ENCODE assay signal across 19 cellular contexts in genomic region chr4:143743591-143743990, GRCh38. TPM values are rescaled to one million over a fixed set of nuclear protein-coding genes. Genes with fewer than 3 reads are reported as not detected.
DNase-seq lines count a peak whose midpoint lies in the region; ATAC-seq lines count a peak whose summit lies in the region.
"Had no signal": no experiment of that assay in that cellular context is flagged by ENCODE, and none has a peak within 500 bp of the region (broad histone marks: within the 10 kb centered on the region; RNA-seq: fewer than 3 reads in every experiment).

No MANE protein-coding gene starts in this region.

- H3K36me3 Mint-ChIP-seq in activated CD4-positive, alpha-beta T cell treated with anti-CD3 and anti-CD28 coated beads, Interleukin-2, amount 10 ng/mL, durations not matched to agents 24 days and 14 days (ENCODE audit: low read depth): no peaks in the 10 kb centered on the region
- H3K36me3 Mint-ChIP-seq in natural killer cell treated with Interleukin-12 subunit alpha and Interleukin-12 subunit beta and Interleukin-15 and Interleukin-18, amount 100 ng/mL, for 72 hours: no peaks in the 10 kb centered on the region
- H3K36me3 Mint-ChIP-seq: CD8-positive, alpha-beta T cell had no signal

- DNase-seq in activated CD4-positive, alpha-beta T cell treated with anti-CD3 and anti-CD28 coated beads, Interleukin-2, amount 10 ng/mL, durations not matched to agents 24 days and 14 days: peak; percentile 18
- DNase-seq in activated CD4-positive, alpha-beta T cell treated with anti-CD3 and anti-CD28 coated beads for 48 hours: no peak
- DNase-seq in dermis microvascular lymphatic vessel endothelial cell (ENCODE audit: low read depth in 2 of 2) (peak; percentile 45 to 82), glomerular endothelial cell (ENCODE audit: extremely low read depth, low read depth, low spot score) (peak; percentile 10), pulmonary artery endothelial cell (ENCODE audit: low read depth, low spot score) (peak; percentile 17)
- DNase-seq in natural killer cell treated with Interleukin-12 subunit alpha and Interleukin-12 subunit beta and Interleukin-15 and Interleukin-18, amount 100 ng/mL, for 72 hours (ENCODE audit: low spot score): no peak
- DNase-seq: Calu3; CD8-positive, alpha-beta T cell; DMS79 treated with DMSO at 0.1 percent for 48 hours; EL; HCEC 1CT had no signal

- no peak for ATAC-seq in natural killer cell treated with Interleukin-12 subunit alpha and Interleukin-12 subunit beta and Interleukin-15 and Interleukin-18, amount 100 ng/mL, for 72 hours
- ATAC-seq in GM19395 (IDR thresholded peaks at IDR 0.05; ENCODE audit: unreplicated experiment): no peak
- no peak for ATAC-seq in GM19324 (IDR thresholded peaks at IDR 0.05; ENCODE audit: low FRiP score, unreplicated experiment)
- ATAC-seq: CD8-positive, alpha-beta T cell; GM12878; GM23338 had no signal

- no peaks in the 10 kb centered on the region for H3K9me3 Mint-ChIP-seq in activated CD4-positive, alpha-beta T cell treated with anti-CD3 and anti-CD28 coated beads, Interleukin-2, amount 10 ng/mL, durations not matched to agents 24 days and 14 days
- H3K9me3 Mint-ChIP-seq in natural killer cell treated with Interleukin-12 subunit alpha and Interleukin-12 subunit beta and Interleukin-15 and Interleukin-18, amount 100 ng/mL, for 72 hours: no peaks in the 10 kb centered on the region
- H3K9me3 Mint-ChIP-seq: CD8-positive, alpha-beta T cell; GM23338 had no signal

- H3K27ac Mint-ChIP-seq in activated CD4-positive, alpha-beta T cell treated with anti-CD3 and anti-CD28 coated beads, Interleukin-2, amount 10 ng/mL, durations not matched to agents 24 days and 14 days: no peak overlapping the region
- no peak overlapping the region for H3K27ac Mint-ChIP-seq in natural killer cell treated with Interleukin-12 subunit alpha and Interleukin-12 subunit beta and Interleukin-15 and Interleukin-18, amount 100 ng/mL, for 72 hours
- H3K27ac Mint-ChIP-seq: B cell; CD8-positive, alpha-beta T cell; GM23338 had no signal

- H3K27me3 Mint-ChIP-seq in activated CD4-positive, alpha-beta T cell treated with anti-CD3 and anti-CD28 coated beads, Interleukin-2, amount 10 ng/mL, durations not matched to agents 24 days and 14 days: no peaks in the 10 kb centered on the region
- H3K27me3 Mint-ChIP-seq in natural killer cell treated with Interleukin-12 subunit alpha and Interleukin-12 subunit beta and Interleukin-15 and Interleukin-18, amount 100 ng/mL, for 72 hours: no peaks in the 10 kb centered on the region

- intact Hi-C loops in activated CD4-positive, alpha-beta T cell treated with anti-CD3 and anti-CD28 coated beads, Interleukin-2, amount 10 ng/mL, durations not matched to agents 24 days and 14 days (cut with micrococcal nuclease): no loop called here

- H3K4me1 Mint-ChIP-seq in activated CD4-positive, alpha-beta T cell treated with anti-CD3 and anti-CD28 coated beads, Interleukin-2, amount 10 ng/mL, durations not matched to agents 24 days and 14 days: no peaks in the 10 kb centered on the region
- no peaks in the 10 kb centered on the region for H3K4me1 Mint-ChIP-seq in natural killer cell treated with Interleukin-12 subunit alpha and Interleukin-12 subunit beta and Interleukin-15 and Interleukin-18, amount 100 ng/mL, for 72 hours (ENCODE audit: low read depth in 2 of 2)
- H3K4me1 Mint-ChIP-seq: B cell, GM23338 had no signal

- H3K4me3 Mint-ChIP-seq in activated CD4-positive, alpha-beta T cell treated with anti-CD3 and anti-CD28 coated beads, Interleukin-2, amount 10 ng/mL, durations not matched to agents 24 days and 14 days: no peak overlapping the region
- no peak overlapping the region for H3K4me3 Mint-ChIP-seq in natural killer cell treated with Interleukin-12 subunit alpha and Interleukin-12 subunit beta and Interleukin-15 and Interleukin-18, amount 100 ng/mL, for 72 hours
- H3K4me3 Mint-ChIP-seq: B cell; CD8-positive, alpha-beta T cell; GM23338 had no signal

RNA-seq across cellular contexts. Expression of gene FREM3, which starts 43.1 kb away (rescaled TPM):
- not detected in 2 replicates for total RNA-seq in activated CD4-positive, alpha-beta T cell treated with anti-CD3 and anti-CD28 coated beads, Interleukin-2, amount 10 ng/mL, durations not matched to agents 24 days and 14 days
- total RNA-seq in dermis microvascular lymphatic vessel endothelial cell (0.13 TPM in 2 replicates), glomerular endothelial cell (not detected in 2 replicates), pulmonary artery endothelial cell (under 0.01 and 0.18 TPM in 2 replicates)
- total RNA-seq in natural killer cell treated with Interleukin-12 subunit alpha and Interleukin-12 subunit beta and Interleukin-15 and Interleukin-18, amount 100 ng/mL, for 72 hours: not detected
- total RNA-seq: A172; B cell; Calu3; CD8-positive, alpha-beta T cell; G401; GM12878; HT-29 had no signal

Comparison
In these comparisons a context has a peak if more than half of its experiments do, and no peak if none do; other contexts are left out.
1. DNase-seq: peak in activated CD4-positive, alpha-beta T cell treated with anti-CD3 and anti-CD28 coated beads, Interleukin-2, amount 10 ng/mL, durations not matched to agents 24 days and 14 days (single experiment), dermis microvascular lymphatic vessel endothelial cell (2 of 2), glomerular endothelial cell (single experiment) and pulmonary artery endothelial cell (single experiment); none in activated CD4-positive, alpha-beta T cell treated with anti-CD3 and anti-CD28 coated beads for 48 hours (single experiment) and natural killer cell treated with Interleukin-12 subunit alpha and Interleukin-12 subunit beta and Interleukin-15 and Interleukin-18, amount 100 ng/mL, for 72 hours (single experiment).